10 cellular contexts compared by ENCODE assay signal in the genomic region with DNA sequence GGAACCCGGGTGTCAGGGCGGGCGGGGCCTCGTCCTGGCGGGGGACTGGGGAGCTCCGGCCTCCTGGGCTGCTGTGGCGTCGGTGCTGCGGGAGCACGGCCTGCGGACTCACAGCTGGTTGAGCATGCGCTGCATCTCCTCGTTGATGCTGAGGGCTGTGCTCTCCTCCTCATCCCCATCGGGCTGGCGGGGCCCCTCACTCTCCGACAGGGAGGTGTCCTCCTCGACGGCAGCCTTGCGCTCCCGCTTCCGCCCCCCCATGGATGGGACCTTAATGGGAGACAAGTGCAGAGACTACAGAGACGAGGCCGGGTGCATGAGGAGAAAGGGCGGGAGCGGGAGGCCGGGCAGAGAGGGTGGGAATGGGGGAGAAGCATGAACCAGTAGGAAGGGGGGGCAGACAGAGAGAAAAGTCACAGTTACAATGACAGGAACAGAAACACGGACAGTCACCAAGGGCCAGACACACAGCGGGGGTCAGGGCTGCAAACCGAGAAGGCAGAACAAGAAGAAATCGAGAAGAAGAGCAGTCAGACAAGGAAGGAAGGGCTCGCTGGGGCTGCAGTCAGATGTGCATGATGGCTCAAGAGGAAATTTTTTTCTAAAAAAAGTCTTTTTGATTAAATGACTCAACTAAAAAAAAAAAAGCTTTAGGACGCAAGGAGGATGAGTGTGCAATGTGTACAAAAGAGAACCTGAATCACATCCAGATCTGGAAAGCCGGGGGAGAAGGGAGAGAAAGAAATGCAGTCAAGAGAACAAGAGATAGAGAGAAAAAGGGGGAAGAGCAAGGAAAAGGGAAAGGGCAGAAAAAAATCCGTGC. TPM values are rescaled to one million over a fixed set of nuclear protein-coding genes. Genes with fewer than 3 reads are reported as not detected.
DNase-seq lines count a peak whose midpoint lies in the region; ATAC-seq and TF ChIP-seq lines count a peak whose summit lies in the region.
"Had no signal": no experiment of that assay in that cellular context is flagged by ENCODE, and none has a peak within 500 bp of the region (broad histone marks: within the 10 kb centered on the region; RNA-seq: fewer than 3 reads in every experiment).

No MANE protein-coding gene starts in this region.

- H3K27ac ChIP-seq in adipose tissue (ENCODE audit: low read depth, low read length) = peak overlapping the region; percentile 19
- H3K27ac ChIP-seq in heart right ventricle = peak overlapping the region in 8 of 10 donors; percentile 54 to 98 (median 75)
- peak overlapping the region in 4 of 5 donors; percentile 41 to 86 (median 82) for H3K27ac ChIP-seq in stomach

- H3K4me1 ChIP-seq in heart right ventricle = peaks cover 39 to 78% (median 66%) of the 10 kb centered on the region in 9 donors
- peaks cover 17 to 62% (median 44%) of the 10 kb centered on the region in 4 donors for H3K4me1 ChIP-seq in stomach

- WGBS in adipose tissue, 3 donors = 62 to 85% (median 66%) methylated on average over 34 of the region's 34 CpGs
- 73 to 76% methylated on average over 34 of the region's 34 CpGs for WGBS in heart right ventricle, 2 donors
- WGBS in stomach, 5 donors = 83 to 88% (median 86%) methylated on average over 32 to 34 of the region's 34 CpGs

- no peak for TF ChIP-seq EP300 in stomach (IDR thresholded peaks at IDR 0.05)

- DNase-seq in HCEC 1CT = peak; percentile 89
- DNase-seq in heart right ventricle = peak in 1 of 2 donors; percentile 29
- no peak for DNase-seq in stomach
- DNase-seq in activated naive CD4-positive, alpha-beta T cell (lab: John Stamatoyannopoulos, UW) = no peak
- DNase-seq in NCI-H1092 (lab: John Stamatoyannopoulos, UW) = no peak
- DNase-seq in activated effector memory CD4-positive, alpha-beta T cell treated with Interleukin-2 at 50 U/mL for 16 hours = no peak
- no peak for DNase-seq in NCI-H2107 (lab: John Stamatoyannopoulos, UW)
- DNase-seq: stimulated activated CD4-positive, alpha-beta T cell treated with anti-CD3 and anti-CD28 coated beads, Interleukin-4, amount 100 ng/mL, for 24 hours had no signal

- TF ChIP-seq CTCF in heart right ventricle (IDR thresholded peaks at IDR 0.05) (no peak), stomach (IDR thresholded peaks at IDR 0.05) (no peak)

- no peak for TF ChIP-seq POLR2A in stomach (IDR thresholded peaks at IDR 0.05)

- H3K4me3 ChIP-seq in heart right ventricle (peak overlapping the region in 1 of 10 donors; percentile 27), stomach (no peak overlapping the region)

- no peaks in the 10 kb centered on the region for H3K9me3 ChIP-seq in heart right ventricle
- no peaks in the 10 kb centered on the region for H3K9me3 ChIP-seq in stomach

- H3K27me3 ChIP-seq in heart right ventricle = no peaks in the 10 kb centered on the region
- H3K27me3 ChIP-seq in stomach = no peaks in the 10 kb centered on the region

- no peak for ATAC-seq in heart right ventricle
- ATAC-seq: left lobe of liver had no signal

- intact Hi-C loops in heart right ventricle (cut with DNase I) (no loop called here), stomach (cut with DNase I; ENCODE audit: low total_unique reads) (no loop called here)

- H3K36me3 ChIP-seq in heart right ventricle = peaks cover 0 to 75% (median 15%) of the 10 kb centered on the region in 9 donors
- H3K36me3 ChIP-seq in stomach = peaks cover 29 to 67% (median 60%) of the 10 kb centered on the region in 4 donors

RNA-seq across cellular contexts. Expression of gene IFFO1, which starts 7.1 kb away (rescaled TPM):
- 10 to 100 TPM in 2 of 3 donors, 1 to 10 TPM in 1; 7.3 to 18.7 (median 15.3) TPM for polyA plus RNA-seq in adipose tissue
- 10 to 100 TPM; 10.5 to 21.6 (median 17.3) TPM for total RNA-seq in heart right ventricle
- 10 to 100 TPM; 14.3 to 30.5 TPM for polyA plus RNA-seq in heart right ventricle
- 10 to 100 TPM in 1 of 5 donors, 1 to 10 TPM in 4; 1.4 to 14.0 (median 3.2) TPM for total RNA-seq in stomach
- 1 to 10 TPM; 2.7 to 9.1 (median 3.4) TPM for polyA plus RNA-seq in stomach

RNA-seq across cellular contexts. Expression of gene GAPDH, which starts 14.4 kb away (rescaled TPM):
- polyA plus RNA-seq in adipose tissue (1,000 to 10,000 TPM in 2 of 3 donors, 100 to 1,000 TPM in 1; 763 to 1,731 (median 1,287) TPM), heart right ventricle (1,000 to 10,000 TPM; 5,840 to 6,426 TPM), stomach (1,000 to 10,000 TPM; 1,352 to 2,765 (median 1,815) TPM)
- total RNA-seq in heart right ventricle (1,000 to 10,000 TPM; 4,081 to 7,888 (median 4,666) TPM), stomach (1,000 to 10,000 TPM in 4 of 5 donors, 100 to 1,000 TPM in 1; 579 to 1,258 (median 1,242) TPM)

RNA-seq across cellular contexts. Expression of gene NOP2, which starts 19.3 kb away (rescaled TPM):
- polyA plus RNA-seq in adipose tissue (10 to 100 TPM; 11.8 to 42.9 (median 22.0) TPM), heart right ventricle (10 to 100 TPM; 18.5 to 31.1 TPM), stomach (10 to 100 TPM; 19.5 to 27.4 (median 19.7) TPM)
- total RNA-seq in heart right ventricle (10 to 100 TPM; 11.1 to 29.2 (median 15.3) TPM), stomach (100 to 1,000 TPM in 1 of 5 donors, 10 to 100 TPM in 4; 16.3 to 231 (median 30.0) TPM)

RNA-seq across cellular contexts. Expression of gene NCAPD2, which starts 54.9 kb away (rescaled TPM):
- polyA plus RNA-seq in adipose tissue (1 to 10 TPM; 5.5 to 7.4 (median 7.1) TPM), heart right ventricle (1 to 10 TPM; 5.4 to 5.8 TPM), stomach (10 to 100 TPM in 1 of 3 donors, 1 to 10 TPM in 2; 8.3 to 18.3 (median 9.7) TPM)
- total RNA-seq in heart right ventricle (10 to 100 TPM in 8 of 10 donors, 1 to 10 TPM in 2; 8.4 to 18.8 (median 13.1) TPM), stomach (100 to 1,000 TPM in 1 of 5 donors, 10 to 100 TPM in 4; 15.4 to 105 (median 17.9) TPM)

RNA-seq across cellular contexts. Expression of gene MRPL51, which starts 55.7 kb away (rescaled TPM):
- polyA plus RNA-seq in adipose tissue (100 to 1,000 TPM in 1 of 3 donors, 10 to 100 TPM in 2; 74.8 to 100 (median 94.9) TPM), heart right ventricle (100 to 1,000 TPM; 123 to 181 TPM), stomach (100 to 1,000 TPM; 108 to 143 (median 128) TPM)
- total RNA-seq in heart right ventricle (100 to 1,000 TPM; 232 to 300 (median 255) TPM), stomach (100 to 1,000 TPM in 1 of 5 donors, 10 to 100 TPM in 4; 26.8 to 146 (median 50.7) TPM)

Comparison
In these comparisons a context has a peak if more than half of its experiments do, and no peak if none do; other contexts are left out.
1. H3K27ac ChIP-seq: peak in every context shown above with its lines; median percentile 82 in stomach; 75 in heart right ventricle; 19 in adipose tissue.